Comparison of ENCODE assay signal across 10 cellular contexts in genomic region chr13:40539954-40540706, GRCh38.
DNase-seq lines count a peak whose midpoint lies in the region; ATAC-seq and TF ChIP-seq lines count a peak whose summit lies in the region.
"Had no signal": no experiment of that assay in that cellular context is flagged by ENCODE, and none has a peak within 500 bp of the region (broad histone marks: within the 10 kb centered on the region; RNA-seq: fewer than 3 reads in every experiment).

No MANE protein-coding gene starts in this region.

- no peaks in the 10 kb centered on the region for H3K27me3 ChIP-seq in mammary epithelial cell (ENCODE audit: insufficient read depth, low read length)
- H3K27me3 ChIP-seq in left lung: no peaks in the 10 kb centered on the region
- no peaks in the 10 kb centered on the region for H3K27me3 ChIP-seq in colonic mucosa

- H3K36me3 ChIP-seq in mammary epithelial cell (ENCODE audit: insufficient read depth, low read length): no peaks in the 10 kb centered on the region
- no peaks in the 10 kb centered on the region for H3K36me3 ChIP-seq in left lung
- no peaks in the 10 kb centered on the region for H3K36me3 ChIP-seq in colonic mucosa

- 64% methylated on average over 8 of the region's 8 CpGs for WGBS in mammary epithelial cell (ENCODE audit: low coverage, missing lambda C conversion rate)

- peak overlapping the region; percentile 16 for H2AFZ ChIP-seq in mammary epithelial cell (ENCODE audit: low read depth, low read length)

- H3K4me1 ChIP-seq in mammary epithelial cell (ENCODE audit: insufficient read depth, low read length): peaks cover 22% of the 10 kb centered on the region
- peaks cover 3 to 17% of the 10 kb centered on the region in 2 donors for H3K4me1 ChIP-seq in left lung
- no peaks in the 10 kb centered on the region for H3K4me1 ChIP-seq in colonic mucosa

- no peaks in the 10 kb centered on the region for H4K20me1 ChIP-seq in mammary epithelial cell (ENCODE audit: insufficient read depth, low read length)

- no TSS peak for BruUV-seq in mammary epithelial cell (replicated peaks; lab: Mats Ljungman, UMichigan)

- intact Hi-C loops in mammary epithelial cell (cut with micrococcal nuclease) (no loop called here), left lung (cut with DNase I) (no loop called here), colonic mucosa (cut with DNase I) (no loop called here)

- peak; percentile 90 for ATAC-seq in left lung
- ATAC-seq in HG03457 (IDR thresholded peaks at IDR 0.05; ENCODE audit: unreplicated experiment): no peak

- in situ Hi-C loops in mammary epithelial cell (cut with MboI; ENCODE audit: low sequenced_read_pairs in 2 of 2): no loop called here

- H3K4me3 ChIP-seq in mammary epithelial cell (replicated peaks in 1 of 3; ENCODE audit: insufficient read depth in 1 of 3, low read depth in 2 of 3, low read length in 3 of 3) (no peak overlapping the region), left lung (no peak overlapping the region), colonic mucosa (no peak overlapping the region)

- H3K79me2 ChIP-seq in mammary epithelial cell (ENCODE audit: insufficient read depth, low read length): no peaks in the 10 kb centered on the region

- no peak for TF ChIP-seq CTCF in mammary epithelial cell (conservative IDR thresholded peaks at IDR 0.05 in 1 of 2, IDR thresholded peaks at IDR 0.05 in 1 of 2; ENCODE audit: extremely low read depth in 1 of 2, insufficient read depth in 1 of 2, low read depth in 1 of 2, low read length in 2 of 2)
- TF ChIP-seq CTCF in left lung (IDR thresholded peaks at IDR 0.05): no peak
- TF ChIP-seq CTCF in colonic mucosa (IDR thresholded peaks at IDR 0.05): no peak

- DNase-seq in A172 (ENCODE audit: low spot score) (peak; percentile 81), HS-5 (ENCODE audit: low read depth) (peak; percentile 46), mammary epithelial cell (peak; percentile 53), left lung (no peak), colonic mucosa (no peak), SKM-1 treated with dmso at 0.1 percent for 144 hours (lab: John Stamatoyannopoulos, UW; ENCODE audit: unreplicated experiment) (no peak), NCI-H1417 treated with DMSO at 0.1 percent for 48 hours (lab: John Stamatoyannopoulos, UW) (no peak)
- DNase-seq: cortex of kidney, DND-41 had no signal

- dilution Hi-C loops in mammary epithelial cell (cut with HindIII; ENCODE audit: low sequenced_read_pairs): no loop called here

- H3K9me3 ChIP-seq in mammary epithelial cell (replicated peaks; ENCODE audit: insufficient read depth, low read length): no peaks in the 10 kb centered on the region
- H3K9me3 ChIP-seq in left lung: no peaks in the 10 kb centered on the region
- no peaks in the 10 kb centered on the region for H3K9me3 ChIP-seq in colonic mucosa

- H3K9ac ChIP-seq in mammary epithelial cell (ENCODE audit: insufficient read depth, low read length) (no peak overlapping the region), colonic mucosa (ENCODE audit: low read depth in 2 of 2, low read length in 2 of 2) (no peak overlapping the region)

- H3K27ac ChIP-seq in mammary epithelial cell (ENCODE audit: insufficient read depth, low read depth, low read length) (no peak overlapping the region), left lung (peak overlapping the region in 1 of 2 donors; percentile 46), colonic mucosa (no peak overlapping the region)

- CTCF ChIA-PET in mammary epithelial cell (lab: Charles Lee; ENCODE audit: low non-redundant PET): no interaction called here

- H3K4me2 ChIP-seq in mammary epithelial cell (ENCODE audit: insufficient read depth, low read depth, low read length): peak overlapping the region; percentile 65

Comparison
In these comparisons a context has a peak if more than half of its experiments do, and no peak if none do; other contexts are left out.
1. DNase-seq: peak in A172 (single experiment), HS-5 (single experiment) and mammary epithelial cell (single experiment); none in left lung (0 of 2), colonic mucosa (single experiment), SKM-1 treated with dmso at 0.1 percent for 144 hours (single experiment) and NCI-H1417 treated with DMSO at 0.1 percent for 48 hours (single experiment).